In the genomic region with DNA sequence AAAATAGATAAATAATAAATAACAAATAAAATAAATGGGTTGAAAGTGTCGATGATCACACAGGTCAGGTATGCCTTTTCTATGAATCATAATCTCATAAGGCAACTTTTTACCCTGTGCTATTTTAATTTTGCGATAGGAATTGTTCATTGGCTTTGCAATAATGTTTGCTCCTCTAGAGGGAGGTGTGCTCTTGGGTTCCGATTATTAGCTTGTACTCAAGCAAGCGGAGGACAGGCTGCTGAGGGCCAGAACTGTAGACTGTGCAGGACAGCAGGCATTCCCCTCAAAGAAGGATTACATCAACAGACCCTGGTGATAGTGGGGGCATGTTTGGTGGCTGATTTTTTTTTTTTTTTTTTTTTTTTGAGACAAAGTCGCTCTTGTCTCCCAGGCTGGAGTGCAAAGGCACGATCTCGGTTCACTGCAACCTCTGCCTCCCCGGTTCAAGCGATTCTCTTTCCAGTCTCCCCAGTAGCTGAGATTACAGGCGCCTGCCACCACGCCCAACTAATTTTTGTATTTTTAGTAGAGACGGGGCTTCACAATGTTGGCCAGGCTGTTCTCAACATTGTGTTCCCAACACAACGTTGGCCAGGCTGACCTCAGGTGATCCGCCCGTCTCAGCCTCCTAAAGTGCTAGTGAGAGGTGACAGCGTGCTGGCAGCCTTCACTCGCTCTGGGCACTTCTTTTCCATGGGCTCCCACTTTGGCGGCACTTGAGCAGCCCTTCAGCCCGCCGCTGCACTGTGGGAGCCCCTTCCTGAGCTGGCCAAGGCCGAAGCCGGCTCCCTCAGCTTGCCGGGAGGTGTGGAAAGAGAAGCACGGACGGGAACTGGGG, we compare ENCODE assay signal across 1 cellular context.
TF ChIP-seq lines count a peak whose summit lies in the region.

No MANE protein-coding gene starts in this region.

TF ChIP-seq in HEK293, 187 proteins besides CTCF, POLR2A, EP300 and RAD21 (continued from another document):
- no peak for TF ChIP-seq INSM2 (tag by site-specific recombination; IDR thresholded peaks at IDR 0.05)
- no peak for TF ChIP-seq ZNF248 (tag by site-specific recombination; IDR thresholded peaks at IDR 0.05)
- no peak for TF ChIP-seq ZBTB48 (tag by site-specific recombination; IDR thresholded peaks at IDR 0.05)
- TF ChIP-seq ZNF510 (tag by site-specific recombination; IDR thresholded peaks at IDR 0.05; ENCODE audit: insufficient replicate concordance), result no peak
- TF ChIP-seq ZNF513 (tag by site-specific recombination; IDR thresholded peaks at IDR 0.05), result no peak
- TF ChIP-seq ZNF157 (tag by site-specific recombination; IDR thresholded peaks at IDR 0.05), result no peak
- TF ChIP-seq ZNF521 (tag by site-specific recombination; IDR thresholded peaks at IDR 0.05), result no peak
- TF ChIP-seq ZNF302 (tag by site-specific recombination; IDR thresholded peaks at IDR 0.05; ENCODE audit: low read depth), result no peak
- TF ChIP-seq ZNF654 (tag by site-specific recombination; IDR thresholded peaks at IDR 0.05; ENCODE audit: low read depth), result peak; percentile 10; the same call in 1 of the 2 replicates
- TF ChIP-seq, protein P1, sequence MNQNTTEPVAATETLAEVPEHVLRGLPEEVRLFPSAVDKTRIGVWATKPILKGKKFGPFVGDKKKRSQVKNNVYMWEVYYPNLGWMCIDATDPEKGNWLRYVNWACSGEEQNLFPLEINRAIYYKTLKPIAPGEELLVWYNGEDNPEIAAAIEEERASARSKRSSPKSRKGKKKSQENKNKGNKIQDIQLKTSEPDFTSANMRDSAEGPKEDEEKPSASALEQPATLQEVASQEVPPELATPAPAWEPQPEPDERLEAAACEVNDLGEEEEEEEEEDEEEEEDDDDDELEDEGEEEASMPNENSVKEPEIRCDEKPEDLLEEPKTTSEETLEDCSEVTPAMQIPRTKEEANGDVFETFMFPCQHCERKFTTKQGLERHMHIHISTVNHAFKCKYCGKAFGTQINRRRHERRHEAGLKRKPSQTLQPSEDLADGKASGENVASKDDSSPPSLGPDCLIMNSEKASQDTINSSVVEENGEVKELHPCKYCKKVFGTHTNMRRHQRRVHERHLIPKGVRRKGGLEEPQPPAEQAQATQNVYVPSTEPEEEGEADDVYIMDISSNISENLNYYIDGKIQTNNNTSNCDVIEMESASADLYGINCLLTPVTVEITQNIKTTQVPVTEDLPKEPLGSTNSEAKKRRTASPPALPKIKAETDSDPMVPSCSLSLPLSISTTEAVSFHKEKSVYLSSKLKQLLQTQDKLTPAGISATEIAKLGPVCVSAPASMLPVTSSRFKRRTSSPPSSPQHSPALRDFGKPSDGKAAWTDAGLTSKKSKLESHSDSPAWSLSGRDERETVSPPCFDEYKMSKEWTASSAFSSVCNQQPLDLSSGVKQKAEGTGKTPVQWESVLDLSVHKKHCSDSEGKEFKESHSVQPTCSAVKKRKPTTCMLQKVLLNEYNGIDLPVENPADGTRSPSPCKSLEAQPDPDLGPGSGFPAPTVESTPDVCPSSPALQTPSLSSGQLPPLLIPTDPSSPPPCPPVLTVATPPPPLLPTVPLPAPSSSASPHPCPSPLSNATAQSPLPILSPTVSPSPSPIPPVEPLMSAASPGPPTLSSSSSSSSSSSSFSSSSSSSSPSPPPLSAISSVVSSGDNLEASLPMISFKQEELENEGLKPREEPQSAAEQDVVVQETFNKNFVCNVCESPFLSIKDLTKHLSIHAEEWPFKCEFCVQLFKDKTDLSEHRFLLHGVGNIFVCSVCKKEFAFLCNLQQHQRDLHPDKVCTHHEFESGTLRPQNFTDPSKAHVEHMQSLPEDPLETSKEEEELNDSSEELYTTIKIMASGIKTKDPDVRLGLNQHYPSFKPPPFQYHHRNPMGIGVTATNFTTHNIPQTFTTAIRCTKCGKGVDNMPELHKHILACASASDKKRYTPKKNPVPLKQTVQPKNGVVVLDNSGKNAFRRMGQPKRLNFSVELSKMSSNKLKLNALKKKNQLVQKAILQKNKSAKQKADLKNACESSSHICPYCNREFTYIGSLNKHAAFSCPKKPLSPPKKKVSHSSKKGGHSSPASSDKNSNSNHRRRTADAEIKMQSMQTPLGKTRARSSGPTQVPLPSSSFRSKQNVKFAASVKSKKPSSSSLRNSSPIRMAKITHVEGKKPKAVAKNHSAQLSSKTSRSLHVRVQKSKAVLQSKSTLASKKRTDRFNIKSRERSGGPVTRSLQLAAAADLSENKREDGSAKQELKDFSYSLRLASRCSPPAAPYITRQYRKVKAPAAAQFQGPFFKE (tag by site-specific recombination; IDR thresholded peaks at IDR 0.05; ENCODE audit: borderline replicate concordance), result no peak
